In genomic region chr13:40665061-40665753, GRCh38 we compare ENCODE assay signal across 8 cellular contexts. TPM values are rescaled to one million over a fixed set of nuclear protein-coding genes. Genes with fewer than 3 reads are reported as not detected.
DNase-seq lines count a peak whose midpoint lies in the region; ATAC-seq, FAIRE-seq and TF ChIP-seq lines count a peak whose summit lies in the region.

No MANE protein-coding gene starts in this region.

- H3K4me2 ChIP-seq in GM12878 (ENCODE audit: control insufficient read depth, insufficient read depth): peak overlapping the region; percentile 91

- TF ChIP-seq RAD21 in GM12878 (IDR thresholded peaks at IDR 0.05; ENCODE audit: insufficient read depth, low read depth, low read length): no peak

- H3K36me3 ChIP-seq in SK-N-MC (ENCODE audit: insufficient read depth, low read length) (no peaks in the 10 kb centered on the region), GM12878 (ENCODE audit: control insufficient read depth in 2 of 2, insufficient read depth in 2 of 2, low read length in 1 of 2) (no peaks in the 10 kb centered on the region), iPS-20b (ENCODE audit: insufficient read depth, low read depth, low read length) (no peaks in the 10 kb centered on the region), skeletal muscle tissue (ENCODE audit: control insufficient read depth in 3 of 3, insufficient read depth in 3 of 3, low read length in 3 of 3) (peaks cover 0 to 2% (median 2%) of the 10 kb centered on the region in 3 donors)

- H3K4me3 ChIP-seq in SK-N-MC: peak overlapping the region; percentile 98
- H3K4me3 ChIP-seq in GM12878: peak overlapping the region; percentile 65
- peak overlapping the region; percentile 80 for H3K4me3 ChIP-seq in iPS-20b (ENCODE audit: low read length)
- peak overlapping the region; percentile 88 to 97 (median 95) for H3K4me3 ChIP-seq in skeletal muscle tissue (ENCODE audit: low read length in 3 of 3)

- DNase-seq in GDM1 (lab: John Stamatoyannopoulos, UW): peak; percentile 53
- no peak for DNase-seq in SK-N-MC (ENCODE audit: low read depth, low spot score)
- DNase-seq in GM12878 (ENCODE audit: low read depth, low spot score): no peak
- DNase-seq in H4 (ENCODE audit: low spot score): no peak
- no peak for DNase-seq in NCI-H524 treated with DMSO at 0.1 percent for 48 hours (lab: John Stamatoyannopoulos, UW)

- CTCF ChIA-PET in GM12878 (lab: Yijun Ruan, JAX): interaction anchor here (1.0 to 1.8 kb wide), 7 partner anchors 26 to 595 kb away, joined by 3 to 5 read pairs (median 3); no protein-coding TSS in a partner anchor

- H4K20me1 ChIP-seq in GM12878 (ENCODE audit: control insufficient read depth, insufficient read depth): no peaks in the 10 kb centered on the region; the same call in 1 of the 2 replicates

- H3K27ac ChIP-seq in SK-N-MC (no peak overlapping the region), GM12878 (ENCODE audit: control insufficient read depth, insufficient read depth) (peak overlapping the region; percentile 89), iPS-20b (ENCODE audit: low read length) (no peak overlapping the region), skeletal muscle tissue (ENCODE audit: low read depth, low read length) (peak overlapping the region; percentile 99)

- in situ Hi-C loops in GM12878 (cut with MboI): no loop called here

- peak overlapping the region; percentile 78 for H3K9ac ChIP-seq in SK-N-MC (ENCODE audit: insufficient read length)
- H3K9ac ChIP-seq in GM12878 (ENCODE audit: control insufficient read depth, insufficient read depth, low read length): peak overlapping the region; percentile 80
- H3K9ac ChIP-seq in iPS-20b (ENCODE audit: low read depth, low read length): peak overlapping the region; percentile 79
- H3K9ac ChIP-seq in skeletal muscle tissue (ENCODE audit: low read depth in 1 of 3, low read length in 3 of 3): peak overlapping the region; percentile 95 to 97 (median 95)

- H2AFZ ChIP-seq in GM12878 (ENCODE audit: control insufficient read depth, low read depth, low read length): peak overlapping the region; percentile 59

- H3K9me3 ChIP-seq in SK-N-MC (ENCODE audit: low read depth, low read length) (no peaks in the 10 kb centered on the region), GM12878 (replicated peaks; ENCODE audit: control insufficient read depth, insufficient read depth, low read length) (no peaks in the 10 kb centered on the region), iPS-20b (ENCODE audit: insufficient read depth, low read depth, low read length) (no peaks in the 10 kb centered on the region), skeletal muscle tissue (ENCODE audit: control insufficient read depth in 3 of 3, low read length in 3 of 3) (no peaks in the 10 kb centered on the region)

- 0% methylated on average over 71 of the region's 83 CpGs for WGBS in GM12878 (ENCODE audit: insufficient coverage, insufficient replicate concordance, low lambda C conversion rate, missing lambda C conversion rate)

- RAD21 ChIA-PET in GM12878 (lab: Charles Lee; ENCODE audit: unreplicated experiment): interaction anchor here (0.9 to 1.5 kb wide), 7 partner anchors 11 to 605 kb away, joined by 3 to 4 read pairs (median 3); no protein-coding TSS in a partner anchor

- TF ChIP-seq POLR2A in GM12878 (IDR thresholded peaks at IDR 0.05; ENCODE audit: low read depth, low read length): peak; percentile 33; the same call in 1 of the 2 replicates

- peaks cover 15% of the 10 kb centered on the region for H3K4me1 ChIP-seq in GM12878 (ENCODE audit: control insufficient read depth, insufficient read depth, low read length)
- peaks cover 32% of the 10 kb centered on the region for H3K4me1 ChIP-seq in iPS-20b (ENCODE audit: insufficient read depth, low read length)
- peaks cover 17 to 30% (median 26%) of the 10 kb centered on the region in 3 donors for H3K4me1 ChIP-seq in skeletal muscle tissue (ENCODE audit: control insufficient read depth in 3 of 3, insufficient read depth in 3 of 3, low read length in 3 of 3)

- 0 out of 6 replicates have a peak, but pooled peaks of 2 of the 3 experiments have one; percentile 5 to 6 for TF ChIP-seq CTCF in GM12878 (IDR thresholded peaks at IDR 0.05 in 2 of 3, conservative IDR thresholded peaks at IDR 0.05 in 1 of 3; ENCODE audit: control insufficient read depth in 2 of 3, extremely low read depth in 1 of 3, insufficient read depth in 1 of 3, low read depth in 3 of 3, low read length in 3 of 3)

- SMC1A ChIA-PET in GM12878 (lab: Charles Lee; ENCODE audit: uncharacterized antibody, unreplicated experiment): interaction anchor here (1.4 to 4.4 kb wide), 2 partner anchors 12 to 232 kb away, joined by 5 to 20 read pairs; no protein-coding TSS in a partner anchor

- H3K79me2 ChIP-seq in GM12878 (ENCODE audit: control insufficient read depth, insufficient read depth, low read length): peaks cover 46% of the 10 kb centered on the region

- no peak for TF ChIP-seq EP300 in GM12878 (IDR thresholded peaks at IDR 0.05; ENCODE audit: borderline replicate concordance in 1 of 2, control insufficient read depth in 1 of 2, low read depth in 2 of 2, low read length in 2 of 2)

- H3K27me3 ChIP-seq in GM12878 (replicated peaks in 1 of 2; ENCODE audit: control insufficient read depth in 2 of 2, insufficient read depth in 2 of 2, low read length in 1 of 2): no peaks in the 10 kb centered on the region
- peaks cover 23% of the 10 kb centered on the region; the same call in 1 of the 2 replicates for H3K27me3 ChIP-seq in iPS-20b (ENCODE audit: insufficient read depth, low read length)
- H3K27me3 ChIP-seq in skeletal muscle tissue (ENCODE audit: control insufficient read depth in 3 of 3, insufficient read depth in 3 of 3, low read length in 3 of 3): no peaks in the 10 kb centered on the region

- BruUV-seq in GM12878 (replicated peaks; lab: Mats Ljungman, UMichigan): no TSS peak

- intact Hi-C loops in GM12878 (cut with micrococcal nuclease; ENCODE audit: unreplicated experiment): loop anchor here (5.0 kb wide), 1 partner anchor 112 kb away; no protein-coding TSS in a partner anchor

- no peak for FAIRE-seq in GM12878 (lab: Jason Lieb, UNC)

- ATAC-seq in HG02571 (IDR thresholded peaks at IDR 0.05; ENCODE audit: unreplicated experiment) (peak; percentile 3), GM12878 (peak; percentile 15)

- POLR2A ChIA-PET in GM12878 (lab: Charles Lee): interaction anchor here (0.8 to 1.2 kb wide), 3 partner anchors 11 to 230 kb away, joined by 3 read pairs; no protein-coding TSS in a partner anchor

TF ChIP-seq in GM12878, 131 proteins besides CTCF, POLR2A, EP300 and RAD21 (continues in another document):
- no peak for TF ChIP-seq BACH1 (IDR thresholded peaks at IDR 0.05; ENCODE audit: borderline replicate concordance)
- TF ChIP-seq KLF5 (IDR thresholded peaks at IDR 0.05; ENCODE audit: partially characterized antibody): no peak
- TF ChIP-seq E2F8 (IDR thresholded peaks at IDR 0.05; ENCODE audit: low read depth, partially characterized antibody): no peak
- TF ChIP-seq ZNF384 (IDR thresholded peaks at IDR 0.05; ENCODE audit: borderline replicate concordance, low read depth, low read length): no peak
- TF ChIP-seq ESRRA (IDR thresholded peaks at IDR 0.05; ENCODE audit: low read length): no peak
- TF ChIP-seq BCL11A (IDR thresholded peaks at IDR 0.05; ENCODE audit: low read depth, low read length): no peak
- TF ChIP-seq IKZF1 (conservative IDR thresholded peaks at IDR 0.05): peak; percentile 1; the same call in 1 of the 2 replicates
- TF ChIP-seq BRCA1 (IDR thresholded peaks at IDR 0.05; ENCODE audit: low read depth, low read length): no peak
- TF ChIP-seq IKZF2 (IDR thresholded peaks at IDR 0.05): peak in 1 of 2 experiments; percentile 10; a peak in 1 of 4 replicates
- TF ChIP-seq GABPA (IDR thresholded peaks at IDR 0.05; ENCODE audit: low read depth): no peak
- TF ChIP-seq SRF (IDR thresholded peaks at IDR 0.05; ENCODE audit: low read depth in 2 of 2, low read length in 2 of 2): no peak
- TF ChIP-seq ZNF207 (IDR thresholded peaks at IDR 0.05; ENCODE audit: borderline replicate concordance): no peak
- no peak for TF ChIP-seq ZNF274 (IDR thresholded peaks at IDR 0.05; ENCODE audit: insufficient read depth, insufficient read length)

RNA-seq across cellular contexts. Expression of gene FOXO1, which starts 1.2 kb away (rescaled TPM):
- total RNA-seq in GM12878 (2013; cell fraction: nucleolus; rRNA removed): 11.4 and 11.6 TPM in 2 replicates
- total RNA-seq in GM12878 (2014; rRNA removed) (0.65 and 0.96 TPM in 2 replicates), GM12878 (2014; rRNA removed; fragmentation: Illumina TruSeq; extraction: Trizol) (0.88 and 1.1 TPM in 2 replicates), GM12878 (2021) (1.6 and 2.4 TPM in 2 replicates), skeletal muscle tissue (15.1 TPM)
- 4.7 TPM for polyA plus RNA-seq in GM12878 (2011; ENCODE audit: low read depth)
- polyA plus RNA-seq in GM12878 (2011; rRNA removed) (7.0 and 8.3 TPM in 2 replicates), GM12878 (2014; fragmentation: Illumina TruSeq; extraction: Trizol) (1.4 and 1.6 TPM in 2 replicates), GM12878 (2014; fragmentation: Nextera tagmentation; extraction: Ambion mirVana) (under 1 TPM; 0.64 to 0.72 TPM), GM12878 (2014; rRNA removed) (0.70 TPM in 2 replicates), GM12878 (2016; fragmentation: Nextera tagmentation; extraction: Ambion mirVana) (under 1 TPM; 0.58 to 0.79 TPM)
- polyA plus RNA-seq in GM12878 (2011; cell fraction: cytosol; rRNA removed): 7.5 and 8.5 TPM in 2 replicates
- 6.3 and 8.8 TPM in 2 replicates for polyA plus RNA-seq in GM12878 (2011; cell fraction: nucleus; rRNA removed)
- polyA plus RNA-seq in GM12878 (2012): 5.2 and 6.1 TPM in 2 replicates
- polyA minus RNA-seq in GM12878 (2011; rRNA and poly(A)+ RNA removed): 20.9 and 28.1 TPM in 2 replicates
- polyA minus RNA-seq in GM12878 (2011; cell fraction: cytosol; rRNA and poly(A)+ RNA removed): 11.6 and 15.6 TPM in 2 replicates
- polyA minus RNA-seq in GM12878 (2011; cell fraction: nucleus; rRNA and poly(A)+ RNA removed): 9.1 and 21.0 TPM in 2 replicates
- 1.7 and 2.1 TPM in 2 replicates for total RNA-seq in H4 (2014; rRNA removed; shearing (Covaris generic))

Comparison
In these comparisons a context has a peak if more than half of its experiments do, and no peak if none do; other contexts are left out.
1. H3K27ac ChIP-seq: peak in GM12878 (single experiment) and skeletal muscle tissue (single experiment); none in SK-N-MC (single experiment) and iPS-20b (single experiment).
2. Peak in every context shown above with its lines, with median percentiles within 50 percentile points of each other: H3K4me3 ChIP-seq and H3K9ac ChIP-seq.